In the genomic region with DNA sequence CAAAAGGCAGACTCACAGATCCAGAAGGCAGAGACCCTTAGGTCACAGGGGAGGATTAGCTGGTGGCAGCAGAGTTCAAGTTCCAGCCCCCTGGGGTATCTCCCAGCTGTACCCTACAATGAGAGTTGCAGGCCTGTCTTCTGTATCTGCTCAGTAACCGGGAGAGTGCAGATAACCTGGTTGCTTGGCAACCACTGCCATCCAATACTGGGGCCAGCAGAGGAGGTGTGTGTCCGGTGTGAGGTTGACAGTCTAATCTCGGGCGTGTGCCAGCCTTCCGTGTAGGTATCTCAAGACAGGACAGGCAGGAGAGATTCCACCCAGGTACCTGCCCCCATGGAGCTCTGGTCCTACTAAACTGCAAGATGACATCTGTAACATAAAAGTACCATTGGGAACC, we compare ENCODE assay signal across 1 cellular context.
TF ChIP-seq lines count a peak whose summit lies in the region.

No MANE protein-coding gene starts in this region.

TF ChIP-seq in WTC11, 78 proteins besides CTCF, POLR2A, EP300 and RAD21 (continued from another document):
- TF ChIP-seq USF1 (CRISPR knock-in tag; IDR thresholded peaks at IDR 0.05) = no peak
- TF ChIP-seq FOXP4 (CRISPR knock-in tag; IDR thresholded peaks at IDR 0.05) = no peak
- no peak for TF ChIP-seq ZNF317 (CRISPR knock-in tag; IDR thresholded peaks at IDR 0.05; ENCODE audit: borderline replicate concordance, low read depth)
- TF ChIP-seq, protein P1, sequence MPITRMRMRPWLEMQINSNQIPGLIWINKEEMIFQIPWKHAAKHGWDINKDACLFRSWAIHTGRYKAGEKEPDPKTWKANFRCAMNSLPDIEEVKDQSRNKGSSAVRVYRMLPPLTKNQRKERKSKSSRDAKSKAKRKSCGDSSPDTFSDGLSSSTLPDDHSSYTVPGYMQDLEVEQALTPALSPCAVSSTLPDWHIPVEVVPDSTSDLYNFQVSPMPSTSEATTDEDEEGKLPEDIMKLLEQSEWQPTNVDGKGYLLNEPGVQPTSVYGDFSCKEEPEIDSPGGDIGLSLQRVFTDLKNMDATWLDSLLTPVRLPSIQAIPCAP (CRISPR knock-in tag; IDR thresholded peaks at IDR 0.05) = no peak
TF ChIP-seq in WTC11: peak in this region for 0.
